In the genomic region with DNA sequence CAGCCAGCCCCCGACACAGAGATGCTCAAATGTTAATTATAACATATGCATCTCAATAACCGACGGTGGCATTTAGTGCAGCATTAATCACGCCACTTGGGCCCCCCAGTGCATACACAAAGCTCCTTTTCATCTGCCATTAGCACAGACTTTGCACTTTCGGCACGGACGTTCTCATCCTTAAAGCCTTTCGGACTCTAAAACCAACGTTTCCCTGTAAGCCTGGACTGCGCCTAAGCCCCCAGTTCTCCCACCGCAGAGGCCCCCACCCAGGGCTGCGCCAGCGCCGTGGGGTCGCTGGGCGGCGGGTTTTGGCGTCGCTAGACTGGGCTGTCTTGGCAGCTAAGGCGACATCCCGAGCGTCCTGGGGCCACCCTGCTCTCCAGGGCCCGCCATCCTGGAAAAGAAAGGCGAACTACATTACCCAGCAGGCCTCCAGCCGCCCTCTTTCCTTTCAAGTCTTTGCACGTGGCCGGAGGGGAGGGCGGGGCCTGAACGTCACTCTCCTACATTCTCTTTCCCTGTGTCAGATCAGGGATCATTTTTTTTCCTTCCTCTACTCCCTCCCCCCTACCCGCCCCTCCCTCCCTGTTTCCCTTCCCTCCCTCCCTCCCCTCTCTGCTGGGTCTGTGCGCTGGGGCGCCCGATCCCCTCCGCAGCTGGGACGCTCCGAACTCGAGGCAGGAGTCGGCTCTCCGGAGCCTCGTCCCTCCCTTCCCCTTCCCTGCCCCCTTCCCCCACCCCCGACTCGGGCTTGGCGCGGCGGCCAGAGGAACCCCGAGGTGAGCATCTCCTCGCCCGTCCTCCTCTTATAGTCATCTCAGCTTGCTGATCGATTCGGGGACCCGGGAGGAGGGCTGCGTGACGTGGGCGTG, we compare ENCODE assay signal across 8 cellular contexts. TPM values are rescaled to one million over a fixed set of nuclear protein-coding genes. Genes with fewer than 3 reads are reported as not detected.
DNase-seq lines count a peak whose midpoint lies in the region; ATAC-seq and TF ChIP-seq lines count a peak whose summit lies in the region.

A gene (plus strand): TSS at position 501 of the 875 bp plus-strand sequence. CDS start 80,535 bp downstream, outside the sequence.

- H3K4me3 ChIP-seq in colonic mucosa: peak within 1 kb of the TSS; percentile 73

- intact Hi-C loops in colonic mucosa (cut with DNase I): no loop called here

- no peaks in the 10 kb centered on the region for H3K27me3 ChIP-seq in colonic mucosa

- DNase-seq in AML-193 (lab: John Stamatoyannopoulos, UW) (peak; percentile 49 to 50), NCI-H345 treated with DMSO at 0.1 percent for 48 hours (lab: John Stamatoyannopoulos, UW; ENCODE audit: unreplicated experiment) (peak; percentile 90), colonic mucosa (peak; percentile 97), kidney glomerular epithelial cell (lab: John Stamatoyannopoulos, UW) (peak; percentile 98)
- peak; percentile 31 for DNase-seq in activated CD4-positive, alpha-beta T cell treated with anti-CD3 and anti-CD28 coated beads for 1 hour
- peak; percentile 22 to 39 for DNase-seq in stimulated activated CD4-positive, alpha-beta T cell treated with anti-CD3 and anti-CD28 coated beads, Interleukin-15, amount 100 ng/mL, for 1 hour (ENCODE audit: low read depth in 1 of 2, low spot score in 1 of 2)

- H3K4me1 ChIP-seq in colonic mucosa: no peaks in the 10 kb centered on the region

- TF ChIP-seq CTCF in colonic mucosa (IDR thresholded peaks at IDR 0.05): no peak

- peak within 1 kb of the TSS; percentile 34 for H3K27ac ChIP-seq in colonic mucosa

- H3K36me3 ChIP-seq in colonic mucosa: no peaks in the 10 kb centered on the region

- H3K9ac ChIP-seq in colonic mucosa (ENCODE audit: low read depth in 2 of 2, low read length in 2 of 2): peak within 1 kb of the TSS; percentile 71 to 82

- peak; percentile 76 for ATAC-seq in GM19035 (IDR thresholded peaks at IDR 0.05; ENCODE audit: unreplicated experiment)
- peak; percentile 80 for ATAC-seq in HG03280 (IDR thresholded peaks at IDR 0.05; ENCODE audit: unreplicated experiment)

- H3K9me3 ChIP-seq in colonic mucosa: no peaks in the 10 kb centered on the region

RNA-seq across cellular contexts. Expression of the gene that starts here (rescaled TPM):
- 10 to 100 TPM; 13.0 to 16.7 TPM for total RNA-seq in colonic mucosa

Comparison
In these comparisons a context has a peak if more than half of its experiments do, and no peak if none do; other contexts are left out.
1. Peak in every context shown above with its lines: DNase-seq, ATAC-seq, H3K4me3 ChIP-seq and H3K27ac ChIP-seq.
2. DNase-seq: peak in every context shown above with its lines; median percentile 98 in kidney glomerular epithelial cell; 97 in colonic mucosa; 90 in NCI-H345 treated with DMSO at 0.1 percent for 48 hours; 50 in AML-193; 31 in activated CD4-positive, alpha-beta T cell treated with anti-CD3 and anti-CD28 coated beads for 1 hour; 30 in stimulated activated CD4-positive, alpha-beta T cell treated with anti-CD3 and anti-CD28 coated beads, Interleukin-15, amount 100 ng/mL, for 1 hour.